Comparison of ENCODE assay signal across 8 cellular contexts in genomic region chr14:101731187-101732080, GRCh38. TPM values are rescaled to one million over a fixed set of nuclear protein-coding genes. Genes with fewer than 3 reads are reported as not detected.
DNase-seq lines count a peak whose midpoint lies in the region; ATAC-seq, FAIRE-seq and TF ChIP-seq lines count a peak whose summit lies in the region.

No MANE protein-coding gene starts in this region.

- H3K4me2 ChIP-seq in HepG2 (ENCODE audit: low read depth, low read length) = peak overlapping the region; percentile 79

- ATAC-seq in HG02885 (IDR thresholded peaks at IDR 0.05; ENCODE audit: poor library complexity, unreplicated experiment) = peak; percentile 84
- peak; percentile 67 for ATAC-seq in WTC11
- ATAC-seq in HepG2 = peak; percentile 85
- ATAC-seq in GM18873 (IDR thresholded peaks at IDR 0.05; ENCODE audit: low FRiP score, unreplicated experiment) = no peak

- peaks cover 26% of the 10 kb centered on the region for H3K4me1 Mint-ChIP-seq in WTC11

- TF ChIP-seq CTCF in GM13977 (IDR thresholded peaks at IDR 0.05; ENCODE audit: extremely low read depth, insufficient read depth, missing control alignments) (peak; percentile 2), WTC11 (IDR thresholded peaks at IDR 0.05) (no peak), HepG2 (CRISPR knock-in tag; IDR thresholded peaks at IDR 0.05) (peak; percentile 46)

- 5% methylated on average over 13 of the region's 16 CpGs for WGBS in HepG2 (ENCODE audit: low lambda C conversion rate)

- DNase-seq in GM13977 (ENCODE audit: low spot score) (peak; percentile 73), NCI-H2081 (lab: John Stamatoyannopoulos, UW) (peak; percentile 88 to 97), WTC11 (ENCODE audit: low spot score) (no peak), caudate nucleus (lab: John Stamatoyannopoulos, UW) (peak in 37 of 61 donors; percentile 10 to 89 (median 50)), HepG2 (ENCODE audit: low spot score) (peak; percentile 90)
- peak; percentile 73 for DNase-seq in stimulated activated CD8-positive, alpha-beta memory T cell treated with anti-CD3 and anti-CD28 coated beads, Interleukin-12 subunit alpha, Interleukin-12 subunit beta, amount 100 ng/mL, for 1 hour (ENCODE audit: low read depth)

- POLR2A ChIA-PET in WTC11 (lab: Charles Lee) (no interaction called here), HepG2 (lab: Yijun Ruan, JAX) (interaction anchor here (0.6 to 2.3 kb wide), 10 partner anchors 9 to 217 kb away, joined by 3 to 16 read pairs (median 6); partner anchors contain the start of gene PPP2R5C)

- no peaks in the 10 kb centered on the region for H3K79me2 ChIP-seq in HepG2 (ENCODE audit: insufficient read depth, low read length)

- H3K4me3 Mint-ChIP-seq in WTC11 = peak overlapping the region; percentile 16; the same call in 1 of the 2 replicates

- peak overlapping the region; percentile 80 for H3K27ac ChIP-seq in caudate nucleus (ENCODE audit: low read depth, low read length)
- peak overlapping the region; percentile 83 for H3K27ac ChIP-seq in HepG2 (ENCODE audit: extremely low read length, insufficient read depth, low read length)

- CTCF ChIA-PET in WTC11 (lab: Charles Lee) (interaction anchor here (0.6 to 1.9 kb wide), 3 partner anchors 24 to 40 kb away, joined by 3 to 7 read pairs (median 5); no protein-coding TSS in a partner anchor), HepG2 (lab: Yijun Ruan, JAX; ENCODE audit: low intra/inter-chr PET ratio, low total read pairs) (no interaction called here)

- peak in 1 of 2 experiments; percentile 77; a peak in 2 of 4 replicates for TF ChIP-seq EP300 in HepG2 (IDR thresholded peaks at IDR 0.05; ENCODE audit: low read depth in 2 of 2, low read length in 2 of 2)
- TF ChIP-seq EP300 in HepG2 (CRISPR knock-in tag; IDR thresholded peaks at IDR 0.05; ENCODE audit: borderline replicate concordance) = peak; percentile 69; the same call in 1 of the 2 replicates

- no peaks in the 10 kb centered on the region for H3K36me3 Mint-ChIP-seq in WTC11

- no peaks in the 10 kb centered on the region for H4K20me1 ChIP-seq in HepG2 (ENCODE audit: insufficient read depth, low read length)

- FAIRE-seq in HepG2 (lab: Jason Lieb, UNC) = peak; percentile 83

- BruUV-seq in HepG2 (replicated peaks; lab: Mats Ljungman, UMichigan) = no TSS peak

- no peaks in the 10 kb centered on the region for H3K36me3 ChIP-seq in HepG2 (replicated peaks in 1 of 2; ENCODE audit: control insufficient read depth in 1 of 2, insufficient read depth in 2 of 2, low read length in 2 of 2)

- no peak overlapping the region for H3K27ac Mint-ChIP-seq in WTC11

- TF ChIP-seq RAD21 in HepG2 (CRISPR knock-in tag; IDR thresholded peaks at IDR 0.05) = no peak

- peak overlapping the region; percentile 60; the same call in 1 of the 2 replicates for H3K9ac ChIP-seq in HepG2 (ENCODE audit: insufficient read depth, low read depth, low read length)

- TF ChIP-seq POLR2A in HepG2 (IDR thresholded peaks at IDR 0.05; ENCODE audit: insufficient read depth in 1 of 2, low read depth in 2 of 2, low read length in 2 of 2) = peak in 1 of 2 experiments; percentile 50; a peak in 1 of 4 replicates

- peaks cover 2 to 10% of the 10 kb centered on the region in 2 experiments; a peak in 3 of 5 replicates for H3K27me3 ChIP-seq in HepG2 (ENCODE audit: control insufficient read depth in 1 of 2, insufficient read depth in 2 of 2, low read length in 2 of 2)

- intact Hi-C loops in HepG2 (cut with micrococcal nuclease; ENCODE audit: unreplicated experiment) = no loop called here

- no peaks in the 10 kb centered on the region for H3K9me3 ChIP-seq in HepG2 (ENCODE audit: low read length)

- H3K9me3 Mint-ChIP-seq in WTC11 = peaks cover 5% of the 10 kb centered on the region; the same call in 1 of the 2 replicates

- no peak overlapping the region for H2AFZ ChIP-seq in HepG2 (ENCODE audit: low read length)

- H3K4me1 ChIP-seq in HepG2 (ENCODE audit: insufficient read depth, low read length) = peaks cover 87% of the 10 kb centered on the region

- H3K4me3 ChIP-seq in HepG2 (replicated peaks in 1 of 3; ENCODE audit: insufficient read depth in 1 of 3, low read depth in 2 of 3, low read length in 3 of 3) = peak overlapping the region in 2 of 3 experiments; percentile 2 to 49; a peak in 4 of 6 replicates

- in situ Hi-C loops in GM13977 (cut with MboI; ENCODE audit: low pct_unique_long_range_greater_than_20kb, low sequenced_read_pairs, unreplicated experiment) = no loop called here
- in situ Hi-C loops in HepG2 (cut with HindIII; ENCODE audit: extremely low pct_ligation_motif_present, low pct_unique_long_range_greater_than_20kb) = no loop called here

- peaks cover 7% of the 10 kb centered on the region for H3K27me3 Mint-ChIP-seq in WTC11 (ENCODE audit: low read depth)

TF ChIP-seq in WTC11, 78 proteins besides CTCF, POLR2A, EP300 and RAD21:
- TF ChIP-seq GABPB1 (CRISPR knock-in tag; IDR thresholded peaks at IDR 0.05) (peak; percentile 31), SOX15 (CRISPR knock-in tag; IDR thresholded peaks at IDR 0.05) (no peak), MXD4 (CRISPR knock-in tag; IDR thresholded peaks at IDR 0.05; ENCODE audit: borderline replicate concordance) (no peak), GTF2I (CRISPR knock-in tag; conservative IDR thresholded peaks at IDR 0.05) (no peak), ELF4 (CRISPR knock-in tag; IDR thresholded peaks at IDR 0.05; ENCODE audit: low read depth) (no peak), FOXJ3 (CRISPR knock-in tag; IDR thresholded peaks at IDR 0.05; ENCODE audit: borderline replicate concordance) (no peak), FOXK1 (CRISPR knock-in tag; IDR thresholded peaks at IDR 0.05) (no peak), ZNF423 (CRISPR knock-in tag; IDR thresholded peaks at IDR 0.05) (peak; percentile 43; the same call in 1 of the 2 replicates)

TF ChIP-seq in HepG2, 621 proteins besides CTCF, POLR2A, EP300 and RAD21 (continues in another document):
- peak; percentile 93 for TF ChIP-seq HNF4G (IDR thresholded peaks at IDR 0.05; ENCODE audit: borderline replicate concordance, low read depth, low read length)
- peak; percentile 91 for TF ChIP-seq HNF4G (CRISPR knock-in tag; IDR thresholded peaks at IDR 0.05; ENCODE audit: borderline replicate concordance, low read depth)
- TF ChIP-seq ESRRA (CRISPR knock-in tag; IDR thresholded peaks at IDR 0.05; ENCODE audit: low read depth) = peak; percentile 51; the same call in 1 of the 2 replicates
- no peak for TF ChIP-seq DZIP1 (CRISPR knock-in tag; IDR thresholded peaks at IDR 0.05)
- TF ChIP-seq, protein P1, sequence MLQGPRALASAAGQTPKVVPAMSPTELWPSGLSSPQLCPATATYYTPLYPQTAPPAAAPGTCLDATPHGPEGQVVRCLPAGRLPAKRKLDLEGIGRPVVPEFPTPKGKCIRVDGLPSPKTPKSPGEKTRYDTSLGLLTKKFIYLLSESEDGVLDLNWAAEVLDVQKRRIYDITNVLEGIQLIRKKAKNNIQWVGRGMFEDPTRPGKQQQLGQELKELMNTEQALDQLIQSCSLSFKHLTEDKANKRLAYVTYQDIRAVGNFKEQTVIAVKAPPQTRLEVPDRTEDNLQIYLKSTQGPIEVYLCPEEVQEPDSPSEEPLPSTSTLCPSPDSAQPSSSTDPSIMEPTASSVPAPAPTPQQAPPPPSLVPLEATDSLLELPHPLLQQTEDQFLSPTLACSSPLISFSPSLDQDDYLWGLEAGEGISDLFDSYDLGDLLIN (CRISPR knock-in tag; IDR thresholded peaks at IDR 0.05; ENCODE audit: borderline replicate concordance) = no peak
- 0 out of 2 replicates have a peak, but pooled peaks have one; percentile 30 for TF ChIP-seq ATF1 (CRISPR knock-in tag; IDR thresholded peaks at IDR 0.05)
- peak; percentile 70 for TF ChIP-seq RARA (CRISPR knock-in tag; IDR thresholded peaks at IDR 0.05)

RNA-seq across cellular contexts. Expression of gene PPP2R5C, which starts 30.1 kb away (rescaled TPM):
- total RNA-seq in WTC11 (2021) (89.9 to 105 TPM (median 99.9 TPM) in 3 replicates), HepG2 (2016; rRNA removed; fragmentation: Illumina TruSeq; extraction: Trizol) (74.3 and 94.8 TPM in 2 replicates)
- total RNA-seq in HepG2 (2016; cell fraction: cytosol; rRNA removed; fragmentation: Illumina TruSeq; extraction: Trizol; ENCODE audit: low read depth) = 82.8 and 86.5 TPM in 2 replicates
- total RNA-seq in HepG2 (2016; cell fraction: insoluble cytoplasmic fraction; rRNA removed; fragmentation: Illumina TruSeq; extraction: Trizol) = 71.4 and 92.2 TPM in 2 replicates
- 125 and 142 TPM in 2 replicates for total RNA-seq in HepG2 (2016; cell fraction: membrane; rRNA removed; fragmentation: Illumina TruSeq; extraction: Trizol)
- 51.6 and 56.6 TPM in 2 replicates for total RNA-seq in HepG2 (2016; cell fraction: nucleus; rRNA removed; fragmentation: Illumina TruSeq; extraction: Trizol)
- 68.1 and 78.5 TPM in 2 replicates for polyA plus RNA-seq in HepG2 (2011; rRNA removed)
- polyA plus RNA-seq in HepG2 (2011; cell fraction: cytosol; rRNA removed) = 38.4 and 55.1 TPM in 2 replicates
- 57.2 and 60.5 TPM in 2 replicates for polyA plus RNA-seq in HepG2 (2011; cell fraction: nucleus; rRNA removed)
- 61.1 and 92.0 TPM in 2 replicates for polyA plus RNA-seq in HepG2 (2012)
- polyA plus RNA-seq in HepG2 (2016; cell fraction: cytosol; fragmentation: Illumina TruSeq; extraction: Trizol; ENCODE audit: low read depth) = 97.1 and 105 TPM in 2 replicates
- polyA plus RNA-seq in HepG2 (2016; cell fraction: insoluble cytoplasmic fraction; fragmentation: Illumina TruSeq; extraction: Trizol; ENCODE audit: low read depth) = 87.9 and 89.9 TPM in 2 replicates
- 110 and 121 TPM in 2 replicates for polyA plus RNA-seq in HepG2 (2016; cell fraction: membrane; fragmentation: Illumina TruSeq; extraction: Trizol; ENCODE audit: low read depth)
- polyA plus RNA-seq in HepG2 (2016; cell fraction: nucleus; fragmentation: Illumina TruSeq; extraction: Trizol; ENCODE audit: insufficient read depth, low read depth) = 63.8 and 64.0 TPM in 2 replicates
- 69.0 and 106 TPM in 2 replicates for polyA minus RNA-seq in HepG2 (2011; rRNA and poly(A)+ RNA removed; ENCODE audit: low replicate concordance)
- 67.1 and 70.9 TPM in 2 replicates for polyA minus RNA-seq in HepG2 (2011; cell fraction: cytosol; rRNA and poly(A)+ RNA removed)
- 110 and 115 TPM in 2 replicates for polyA minus RNA-seq in HepG2 (2011; cell fraction: nucleus; rRNA and poly(A)+ RNA removed)
